In genomic region chr1:213678348-213678747, GRCh38 we compare ENCODE assay signal across 23 cellular contexts.
"Had no signal": no experiment of that assay in that cellular context is flagged by ENCODE, and none has a peak within 500 bp of the region (broad histone marks: within the 10 kb centered on the region; RNA-seq: fewer than 3 reads in every experiment).

No MANE protein-coding gene starts in this region.

- H3K4me1 ChIP-seq: lower lobe of right lung, right atrium auricular region, stomach, testis, thyroid gland, upper lobe of left lung, vagina had no signal

- H3K9me3 ChIP-seq: lower lobe of right lung, ovary, right atrium auricular region, stomach, testis, thyroid gland, transverse colon, upper lobe of left lung, vagina had no signal

- H3K36me3 ChIP-seq: lower lobe of right lung, ovary, right atrium auricular region, stomach, thyroid gland, transverse colon, upper lobe of left lung, vagina had no signal

- H3K27me3 ChIP-seq: hepatocyte, ovary, stomach, testis, thyroid gland, transverse colon, upper lobe of left lung, vagina had no signal

- H3K4me3 ChIP-seq: hepatocyte, lower lobe of right lung, ovary, right atrium auricular region, skin epidermis, stomach, testis, thyroid gland, transverse colon, upper lobe of left lung, vagina had no signal

- DNase-seq: islet precursor cell; left ventricle myocardium superior; lower lobe of right lung; mammary epithelial cell; mesenchymal stem cell; naive thymus-derived CD8-positive, alpha-beta T cell; nephron progenitor cell; ovary; stimulated activated CD4-positive, alpha-beta T cell treated with anti-CD3 and anti-CD28 coated beads, Interleukin-12 subunit alpha, Interleukin-12 subunit beta, amount 100 ng/mL, for 4 hours; stimulated activated CD4-positive, alpha-beta T cell treated with anti-CD3 and anti-CD28 coated beads, Interleukin-15, amount 100 ng/mL, for 24 hours; stimulated activated CD4-positive, alpha-beta T cell treated with anti-CD3 and anti-CD28 coated beads, Interleukin-2, amount 100 ng/mL, for 24 hours; stimulated activated CD4-positive, alpha-beta T cell treated with anti-CD3 and anti-CD28 coated beads, Interleukin-4, amount 100 ng/mL, for 1 hour; stimulated activated naive B cell treated with anti-CD40 and anti-IgM and Interleukin-4, amounts not matched to agents 10 μg/mL and 1 μg/mL and 100 μg/mL, for 72 hours; stimulated activated naive CD8-positive, alpha-beta T cell treated with anti-CD3 and anti-CD28 coated beads, Interleukin-15, Interleukin-2, amounts not matched to agents 100 U/mL and 50 U/mL, for 24 hours; stomach; testis; thyroid gland; transverse colon; upper lobe of left lung had no signal

- H3K27ac ChIP-seq: hepatocyte, lower lobe of right lung, ovary, right atrium auricular region, skin epidermis, stomach, testis, thyroid gland, transverse colon, upper lobe of left lung, vagina had no signal

- H3K4me2 ChIP-seq: hepatocyte had no signal
